10 cellular contexts compared by ENCODE assay signal in genomic region chr1:50418600-50419109, GRCh38. TPM values are rescaled to one million over a fixed set of nuclear protein-coding genes. Genes with fewer than 3 reads are reported as not detected.
DNase-seq lines count a peak whose midpoint lies in the region; ATAC-seq and TF ChIP-seq lines count a peak whose summit lies in the region.
"Had no signal": no experiment of that assay in that cellular context is flagged by ENCODE, and none has a peak within 500 bp of the region (broad histone marks: within the 10 kb centered on the region; RNA-seq: fewer than 3 reads in every experiment).

No MANE protein-coding gene starts in this region.

- intact Hi-C loops in colonic mucosa (cut with DNase I) = no loop called here
- intact Hi-C loops in CD4-positive, alpha-beta T cell (cut with DNase I, micrococcal nuclease) = no loop called here

- POLR2A ChIA-PET in CD4-positive, alpha-beta T cell (lab: Charles Lee) = no interaction called here

- DNase-seq in colonic mucosa (no peak), left kidney (ENCODE audit: low read depth, low spot score) (peak; percentile 71), hypothalamus (lab: John Stamatoyannopoulos, UW) (no peak), NCI-H1105 (lab: John Stamatoyannopoulos, UW) (no peak)
- peak; percentile 8 for DNase-seq in stimulated activated naive CD8-positive, alpha-beta T cell treated with anti-CD3 and anti-CD28 coated beads, Interleukin-15, Interleukin-2, amounts not matched to agents 100 U/mL and 50 U/mL, for 24 hours
- no peak for DNase-seq in CD4-positive, alpha-beta T cell
- DNase-seq: natural killer cell had no signal

- no peak for ATAC-seq in stimulated activated naive CD8-positive, alpha-beta T cell treated with anti-CD3 and anti-CD28 coated beads, Interleukin-15, Interleukin-2, amounts not matched to agents 100 U/mL and 50 U/mL, for 24 hours
- ATAC-seq in CD4-positive, alpha-beta T cell (ENCODE audit: poor library complexity) = no peak
- no peak for ATAC-seq in GM21423 (IDR thresholded peaks at IDR 0.05; ENCODE audit: unreplicated experiment)

- H3K27me3 ChIP-seq in HUES6 (ENCODE audit: control insufficient read depth, insufficient read depth, low read length) (peaks cover 100% of the 10 kb centered on the region), colonic mucosa (peaks cover 89% of the 10 kb centered on the region)
- H3K27me3 ChIP-seq in CD4-positive, alpha-beta T cell (ENCODE audit: control insufficient read depth, insufficient read depth, low read length) = peaks cover 87% of the 10 kb centered on the region

- H3K4me3 ChIP-seq in HUES6 (ENCODE audit: low read depth, low read length) (peak overlapping the region; percentile 59), colonic mucosa (peak overlapping the region; percentile 10)

- H3K9ac ChIP-seq in HUES6 (ENCODE audit: low read length) (no peak overlapping the region), colonic mucosa (ENCODE audit: low read depth in 2 of 2, low read length in 2 of 2) (no peak overlapping the region)

- H3K4me1 Mint-ChIP-seq in CD4-positive, alpha-beta T cell (ENCODE audit: low read depth) = peaks cover 32% of the 10 kb centered on the region

- no peaks in the 10 kb centered on the region for H3K9me3 Mint-ChIP-seq in CD4-positive, alpha-beta T cell
- H3K9me3 Mint-ChIP-seq: natural killer cell had no signal

- H3K36me3 Mint-ChIP-seq in CD4-positive, alpha-beta T cell (ENCODE audit: low read depth) = no peaks in the 10 kb centered on the region

- no peaks in the 10 kb centered on the region for H3K36me3 ChIP-seq in HUES6 (ENCODE audit: control insufficient read depth, insufficient read depth, low read length)
- H3K36me3 ChIP-seq in colonic mucosa = no peaks in the 10 kb centered on the region

- no peak for TF ChIP-seq CTCF in colonic mucosa (IDR thresholded peaks at IDR 0.05)
- TF ChIP-seq CTCF in CD4-positive, alpha-beta T cell (IDR thresholded peaks at IDR 0.05) = no peak

- H3K27me3 Mint-ChIP-seq in CD4-positive, alpha-beta T cell = peaks cover 75% of the 10 kb centered on the region

- CTCF ChIA-PET in CD4-positive, alpha-beta T cell (lab: Charles Lee) = no interaction called here

- peaks cover 15% of the 10 kb centered on the region for H3K4me1 ChIP-seq in HUES6 (ENCODE audit: control insufficient read depth, insufficient read depth, low read length)
- peaks cover 8% of the 10 kb centered on the region for H3K4me1 ChIP-seq in colonic mucosa

- no peak overlapping the region for H3K27ac Mint-ChIP-seq in CD4-positive, alpha-beta T cell
- H3K27ac Mint-ChIP-seq: natural killer cell had no signal

- H3K27ac ChIP-seq in HUES6 (ENCODE audit: low read depth, low read length) = no peak overlapping the region
- H3K27ac ChIP-seq in colonic mucosa = no peak overlapping the region
- H3K27ac ChIP-seq in CD4-positive, alpha-beta T cell (ENCODE audit: low read depth, low read length) = no peak overlapping the region

- no peaks in the 10 kb centered on the region for H3K9me3 ChIP-seq in HUES6 (ENCODE audit: control insufficient read depth, insufficient read depth, low read depth, low read length)
- no peaks in the 10 kb centered on the region for H3K9me3 ChIP-seq in colonic mucosa
- no peaks in the 10 kb centered on the region for H3K9me3 ChIP-seq in CD4-positive, alpha-beta T cell (ENCODE audit: control insufficient read depth, low read length)

- H3K4me3 Mint-ChIP-seq in CD4-positive, alpha-beta T cell = no peak overlapping the region

RNA-seq across cellular contexts. Expression of gene DMRTA2, which starts 4.6 kb away (rescaled TPM):
- not detected for total RNA-seq in colonic mucosa
- not detected for total RNA-seq in CD4-positive, alpha-beta T cell
- total RNA-seq: dermis microvascular lymphatic vessel endothelial cell, natural killer cell had no signal

Comparison
In these comparisons a context has a peak if more than half of its experiments do, and no peak if none do; other contexts are left out.
1. DNase-seq: peak in left kidney (single experiment) and stimulated activated naive CD8-positive, alpha-beta T cell treated with anti-CD3 and anti-CD28 coated beads, Interleukin-15, Interleukin-2, amounts not matched to agents 100 U/mL and 50 U/mL, for 24 hours (single experiment); none in colonic mucosa (single experiment), CD4-positive, alpha-beta T cell (0 of 10), hypothalamus (0 of 51) and NCI-H1105 (single experiment).